In genomic region chr1:53680868-53681267, GRCh38 we compare ENCODE assay signal across 37 cellular contexts. TPM values are rescaled to one million over a fixed set of nuclear protein-coding genes. Genes with fewer than 3 reads are reported as not detected.
"Had no signal": no experiment of that assay in that cellular context is flagged by ENCODE, and none has a peak within 500 bp of the region (broad histone marks: within the 10 kb centered on the region; RNA-seq: fewer than 3 reads in every experiment).

No MANE protein-coding gene starts in this region.

- H3K4me1 ChIP-seq: adrenal gland, breast epithelium had no signal

- H3K27ac Mint-ChIP-seq: activated CD4-positive, alpha-beta memory T cell treated with anti-CD3 and anti-CD28 coated beads for 36 hours; activated CD4-positive, alpha-beta T cell treated with anti-CD3 and anti-CD28 coated beads for 36 hours; activated CD4-positive, alpha-beta T cell treated with anti-CD3 and anti-CD28 coated beads, Interleukin-2, amount 10 ng/mL, durations not matched to agents 24 days and 14 days; activated CD8-positive, alpha-beta memory T cell treated with anti-CD3 and anti-CD28 coated beads, Interleukin-2, amount 10 ng/mL, durations not matched to agents 7 days and 5 days; activated CD8-positive, alpha-beta T cell treated with anti-CD3 and anti-CD28 coated beads, Interleukin-2, amount 10 ng/mL, durations not matched to agents 7 days and 5 days; activated naive CD4-positive, alpha-beta T cell treated with anti-CD3 and anti-CD28 coated beads for 36 hours; activated naive CD4-positive, alpha-beta T cell treated with anti-CD3 and anti-CD28 coated beads, Interleukin-2, amount 50 U/mL, for 24 hours; activated naive CD8-positive, alpha-beta T cell treated with anti-CD3 and anti-CD28 coated beads for 36 hours; activated naive CD8-positive, alpha-beta T cell treated with anti-CD3 and anti-CD28 coated beads, Interleukin-2, amount 50 U/mL, for 24 hours; activated T-helper 1 cell treated with anti-CD3 and anti-CD28 coated beads, Interleukin-12 subunit alpha, Interleukin-12 subunit beta, Interleukin-2, Interleukin-4 antibody, amounts not matched to agents 30 ng/mL and 10 ng/mL and 1 ng/mL, durations not matched to agents 14 hours and 24 hours and 36 hours; activated T-helper 2 cell treated with anti-CD3 and anti-CD28 coated beads, Interferon-gamma antibody, Interleukin-2, Interleukin-4, amounts not matched to agents 10 μg/mL and 5 μg/mL and 100 μg/mL, durations not matched to agents 14 hours and 24 hours and 36 hours; T-helper 17 cell; T-helper 2 cell treated with Interferon-gamma antibody and Interleukin-4, amounts not matched to agents 5 μg/mL and 100 μg/mL, for 36 hours had no signal

- H3K27ac ChIP-seq: adrenal gland, body of pancreas, breast epithelium, cardiac muscle cell, colonic mucosa, epithelial cell of prostate, heart right ventricle had no signal

- H3K9me3 ChIP-seq: adrenal gland, body of pancreas, breast epithelium, colonic mucosa, heart right ventricle had no signal

- H3K27me3 ChIP-seq: adrenal gland, colonic mucosa had no signal

- H3K36me3 Mint-ChIP-seq: activated CD4-positive, alpha-beta memory T cell treated with anti-CD3 and anti-CD28 coated beads for 36 hours; activated CD8-positive, alpha-beta memory T cell treated with anti-CD3 and anti-CD28 coated beads, Interleukin-2, amount 10 ng/mL, durations not matched to agents 7 days and 5 days; activated naive CD4-positive, alpha-beta T cell treated with anti-CD3 and anti-CD28 coated beads, Interleukin-2, amount 50 U/mL, for 24 hours; activated naive CD8-positive, alpha-beta T cell treated with anti-CD3 and anti-CD28 coated beads for 36 hours had no signal

- ATAC-seq: activated CD8-positive, alpha-beta memory T cell treated with anti-CD3 and anti-CD28 coated beads, Interleukin-2, amount 10 ng/mL, durations not matched to agents 7 days and 5 days; activated CD8-positive, alpha-beta T cell treated with anti-CD3 and anti-CD28 coated beads, Interleukin-2, amount 10 ng/mL, durations not matched to agents 7 days and 5 days; activated naive CD8-positive, alpha-beta T cell treated with anti-CD3 and anti-CD28 coated beads, Interleukin-2, amount 50 U/mL, for 24 hours; body of pancreas; heart right ventricle; T-helper 17 cell had no signal

- H3K4me3 Mint-ChIP-seq: activated CD4-positive, alpha-beta memory T cell treated with anti-CD3 and anti-CD28 coated beads for 36 hours; activated CD4-positive, alpha-beta T cell treated with anti-CD3 and anti-CD28 coated beads for 36 hours; activated CD4-positive, alpha-beta T cell treated with anti-CD3 and anti-CD28 coated beads, Interleukin-2, amount 10 ng/mL, durations not matched to agents 24 days and 14 days; activated CD8-positive, alpha-beta memory T cell treated with anti-CD3 and anti-CD28 coated beads, Interleukin-2, amount 10 ng/mL, durations not matched to agents 7 days and 5 days; activated CD8-positive, alpha-beta T cell treated with anti-CD3 and anti-CD28 coated beads, Interleukin-2, amount 10 ng/mL, durations not matched to agents 7 days and 5 days; activated naive CD4-positive, alpha-beta T cell treated with anti-CD3 and anti-CD28 coated beads for 36 hours; activated naive CD4-positive, alpha-beta T cell treated with anti-CD3 and anti-CD28 coated beads, Interleukin-2, amount 50 U/mL, for 24 hours; activated naive CD8-positive, alpha-beta T cell treated with anti-CD3 and anti-CD28 coated beads for 36 hours; activated naive CD8-positive, alpha-beta T cell treated with anti-CD3 and anti-CD28 coated beads, Interleukin-2, amount 50 U/mL, for 24 hours; activated T-helper 1 cell treated with anti-CD3 and anti-CD28 coated beads, Interleukin-12 subunit alpha, Interleukin-12 subunit beta, Interleukin-2, Interleukin-4 antibody, amounts not matched to agents 30 ng/mL and 10 ng/mL and 1 ng/mL, durations not matched to agents 14 hours and 24 hours and 36 hours; T-helper 17 cell; T-helper 2 cell treated with Interferon-gamma antibody and Interleukin-4, amounts not matched to agents 5 μg/mL and 100 μg/mL, for 36 hours had no signal

- H3K9me3 Mint-ChIP-seq: activated CD4-positive, alpha-beta memory T cell treated with anti-CD3 and anti-CD28 coated beads for 36 hours; activated CD4-positive, alpha-beta T cell treated with anti-CD3 and anti-CD28 coated beads, Interleukin-2, amount 10 ng/mL, durations not matched to agents 24 days and 14 days; activated naive CD4-positive, alpha-beta T cell treated with anti-CD3 and anti-CD28 coated beads for 36 hours; activated naive CD4-positive, alpha-beta T cell treated with anti-CD3 and anti-CD28 coated beads, Interleukin-2, amount 50 U/mL, for 24 hours; activated naive CD8-positive, alpha-beta T cell treated with anti-CD3 and anti-CD28 coated beads for 36 hours; activated naive CD8-positive, alpha-beta T cell treated with anti-CD3 and anti-CD28 coated beads, Interleukin-2, amount 50 U/mL, for 24 hours; activated T-helper 1 cell treated with anti-CD3 and anti-CD28 coated beads, Interleukin-12 subunit alpha, Interleukin-12 subunit beta, Interleukin-2, Interleukin-4 antibody, amounts not matched to agents 30 ng/mL and 10 ng/mL and 1 ng/mL, durations not matched to agents 14 hours and 24 hours and 36 hours; activated T-helper 2 cell treated with anti-CD3 and anti-CD28 coated beads, Interferon-gamma antibody, Interleukin-2, Interleukin-4, amounts not matched to agents 10 μg/mL and 5 μg/mL and 100 μg/mL, durations not matched to agents 14 hours and 24 hours and 36 hours; T-helper 2 cell treated with Interferon-gamma antibody and Interleukin-4, amounts not matched to agents 5 μg/mL and 100 μg/mL, for 36 hours had no signal

- H3K4me3 ChIP-seq: adrenal gland, body of pancreas, breast epithelium, cardiac muscle cell, colonic mucosa, heart right ventricle had no signal

- DNase-seq: activated CD4-positive, alpha-beta memory T cell treated with anti-CD3 and anti-CD28 coated beads for 36 hours; activated CD4-positive, alpha-beta T cell treated with anti-CD3 and anti-CD28 coated beads for 36 hours; activated CD4-positive, alpha-beta T cell treated with anti-CD3 and anti-CD28 coated beads, Interleukin-2, amount 10 ng/mL, durations not matched to agents 24 days and 14 days; activated CD4-positive, CD25-positive, alpha-beta regulatory T cell; activated CD4-positive, CD25-positive, alpha-beta regulatory T cell treated with anti-CD3 and anti-CD28 coated beads, Interleukin-2, amount 50 U/mL, for 72 hours; activated CD8-positive, alpha-beta memory T cell treated with anti-CD3 and anti-CD28 coated beads, Interleukin-2, amount 10 ng/mL, durations not matched to agents 7 days and 5 days; activated CD8-positive, alpha-beta memory T cell treated with anti-CD3 and anti-CD28 coated beads, Interleukin-2, amount 50 U/mL, for 4 hours; activated CD8-positive, alpha-beta T cell treated with anti-CD3 and anti-CD28 coated beads, Interleukin-2, amount 10 ng/mL, durations not matched to agents 7 days and 5 days; activated effector memory CD4-positive, alpha-beta T cell treated with anti-CD3 and anti-CD28 coated beads, Interleukin-2, amount 50 U/mL, for 16 hours; activated naive CD4-positive, alpha-beta T cell treated with anti-CD3 and anti-CD28 coated beads for 36 hours; activated naive CD8-positive, alpha-beta T cell treated with anti-CD3 and anti-CD28 coated beads for 36 hours; activated naive CD8-positive, alpha-beta T cell treated with anti-CD3 and anti-CD28 coated beads, Interleukin-2, amount 50 U/mL, for 24 hours; activated T-cell treated with anti-CD3 and anti-CD28 coated beads, Interleukin-2, amount 50 U/mL, for 1 hour; activated T-cell treated with anti-CD3 and anti-CD28 coated beads, Interleukin-2, amount 50 U/mL, for 48 hours; adrenal gland; aorta; body of pancreas; central memory CD4-positive, alpha-beta T cell; cerebellar nuclear complex; colonic mucosa; effector CD8-positive, alpha-beta T cell; foreskin fibroblast; heart right ventricle; T-helper 1 cell; T-helper 17 cell; T1000 had no signal

- H3K36me3 ChIP-seq: adrenal gland, breast epithelium, cardiac muscle cell, colonic mucosa, heart right ventricle had no signal

RNA-seq across cellular contexts. Expression of gene GLIS1, which starts 58.1 kb away (rescaled TPM):
- total RNA-seq: activated CD4-positive, alpha-beta memory T cell treated with anti-CD3 and anti-CD28 coated beads for 36 hours; activated CD4-positive, alpha-beta T cell treated with anti-CD3 and anti-CD28 coated beads for 36 hours; activated CD4-positive, alpha-beta T cell treated with anti-CD3 and anti-CD28 coated beads, Interleukin-2, amount 10 ng/mL, durations not matched to agents 24 days and 14 days; activated CD8-positive, alpha-beta memory T cell treated with anti-CD3 and anti-CD28 coated beads for 36 hours; activated CD8-positive, alpha-beta memory T cell treated with anti-CD3 and anti-CD28 coated beads, Interleukin-2, amount 10 ng/mL, durations not matched to agents 7 days and 5 days; activated CD8-positive, alpha-beta T cell treated with anti-CD3 and anti-CD28 coated beads, Interleukin-2, amount 10 ng/mL, durations not matched to agents 7 days and 5 days; activated naive CD4-positive, alpha-beta T cell treated with anti-CD3 and anti-CD28 coated beads for 36 hours; activated T-helper 2 cell treated with anti-CD3 and anti-CD28 coated beads, Interferon-gamma antibody, Interleukin-2, Interleukin-4, amounts not matched to agents 10 μg/mL and 5 μg/mL and 100 μg/mL, durations not matched to agents 14 hours and 24 hours and 36 hours; dermis microvascular lymphatic vessel endothelial cell; endothelial cell of umbilical vein; frontal cortex; T-helper 17 cell had no signal
- polyA plus RNA-seq: endothelial cell of umbilical vein had no signal
